Comparison of ENCODE assay signal across 17 cellular contexts in genomic region chr1:93686497-93687250, GRCh38.
"Had no signal": no experiment of that assay in that cellular context is flagged by ENCODE, and none has a peak within 500 bp of the region (broad histone marks: within the 10 kb centered on the region; RNA-seq: fewer than 3 reads in every experiment).

No MANE protein-coding gene starts in this region.

- H3K36me3 ChIP-seq: gastroesophageal sphincter, heart right ventricle, neural progenitor cell, pancreas, thyroid gland had no signal

- H3K4me3 ChIP-seq: gastroesophageal sphincter, heart right ventricle, neural progenitor cell, pancreas, thyroid gland had no signal

- ATAC-seq: effector memory CD8-positive, alpha-beta T cell; gastroesophageal sphincter; left colon; pancreas had no signal

- H3K4me3 Mint-ChIP-seq: dendritic cell treated with granulocyte-macrophage colony-stimulating factor and Interleukin-4, amounts not matched to agents 40 ng/mL and 50 ng/mL, for 4 days; effector memory CD8-positive, alpha-beta T cell; neural progenitor cell had no signal

- H3K36me3 Mint-ChIP-seq: naive B cell; neural progenitor cell; stimulated activated naive B cell treated with anti-CD40 and anti-IgM and Interleukin-4, amounts not matched to agents 10 μg/mL and 1 μg/mL and 100 μg/mL, for 72 hours had no signal

- H3K27me3 ChIP-seq: gastroesophageal sphincter, pancreas, thyroid gland had no signal

- H2AFZ ChIP-seq: neural progenitor cell had no signal

- H3K27ac ChIP-seq: gastroesophageal sphincter, heart right ventricle, neural progenitor cell, pancreas, thyroid gland had no signal

- H3K27ac Mint-ChIP-seq: dendritic cell treated with granulocyte-macrophage colony-stimulating factor and Interleukin-4, amounts not matched to agents 40 ng/mL and 50 ng/mL, for 4 days; effector memory CD8-positive, alpha-beta T cell; neural progenitor cell; stimulated activated naive B cell treated with anti-CD40 and anti-IgM and Interleukin-4, amounts not matched to agents 10 μg/mL and 1 μg/mL and 100 μg/mL, for 72 hours had no signal

- H3K4me2 ChIP-seq: neural progenitor cell had no signal

- H3K9ac ChIP-seq: neural progenitor cell had no signal

- H3K27me3 Mint-ChIP-seq: naive B cell; stimulated activated naive B cell treated with anti-CD40 and anti-IgM and Interleukin-4, amounts not matched to agents 10 μg/mL and 1 μg/mL and 100 μg/mL, for 72 hours had no signal

- H3K9me3 ChIP-seq: gastroesophageal sphincter, heart right ventricle, pancreas, thyroid gland had no signal

- H3K9me3 Mint-ChIP-seq: dendritic cell treated with granulocyte-macrophage colony-stimulating factor and Interleukin-4, amounts not matched to agents 40 ng/mL and 50 ng/mL, for 4 days; effector memory CD8-positive, alpha-beta T cell; naive B cell; neural progenitor cell; stimulated activated naive B cell treated with anti-CD40 and anti-IgM and Interleukin-4, amounts not matched to agents 10 μg/mL and 1 μg/mL and 100 μg/mL, for 72 hours had no signal

- DNase-seq: activated CD4-positive, alpha-beta T cell treated with anti-CD3 and anti-CD28 coated beads, Interleukin-2, amount 50 U/mL, for 4 hours; activated CD4-positive, CD25-positive, alpha-beta regulatory T cell; activated effector memory CD4-positive, alpha-beta T cell treated with Interleukin-2 at 50 U/mL for 16 hours; activated naive CD4-positive, alpha-beta T cell treated with anti-CD3 and anti-CD28 coated beads, Interleukin-2, amount 50 U/mL, for 16 hours; activated T-cell treated with anti-CD3 and anti-CD28 coated beads, Interleukin-2, amount 50 U/mL, for 1 hour; effector memory CD8-positive, alpha-beta T cell; erythroblast; heart right ventricle; left colon; mammary epithelial cell; naive B cell; pancreas; stimulated activated naive B cell treated with anti-CD40 and anti-IgM and Interleukin-4, amounts not matched to agents 10 μg/mL and 1 μg/mL and 100 μg/mL, for 72 hours; thyroid gland had no signal
